Comparison of ENCODE assay signal across 8 cellular contexts in genomic region chr2:233443511-233444183, GRCh38.
A peak's percentile ranks its signal among the peaks of the same experiment; 100 is the strongest.
DNase-seq lines count a peak whose midpoint lies in the region; ATAC-seq and TF ChIP-seq lines count a peak whose summit lies in the region.

No MANE protein-coding gene starts in this region.

- no peaks in the 10 kb centered on the region for H3K36me3 ChIP-seq in KMS-11 (ENCODE audit: insufficient read depth)

- peak overlapping the region; percentile 4 for H3K4me3 Mint-ChIP-seq in neural crest cell

- H3K9ac ChIP-seq in KMS-11: no peak overlapping the region

- no peak overlapping the region for H3K27ac Mint-ChIP-seq in neural crest cell (ENCODE audit: unreplicated experiment)

- no peak overlapping the region for H3K4me2 ChIP-seq in KMS-11

- peaks cover 9% of the 10 kb centered on the region for H3K36me3 Mint-ChIP-seq in neural crest cell (ENCODE audit: low read depth)

- H3K9me3 Mint-ChIP-seq in neural crest cell: no peaks in the 10 kb centered on the region

- peak; percentile 15 for TF ChIP-seq CTCF in GM12801 (IDR thresholded peaks at IDR 0.05; ENCODE audit: extremely low read depth, insufficient read length)
- TF ChIP-seq CTCF in KMS-11 (conservative IDR thresholded peaks at IDR 0.05; ENCODE audit: low read depth, low read length): peak; percentile 79
- peak; percentile 85 for TF ChIP-seq CTCF in neural crest cell (conservative IDR thresholded peaks at IDR 0.05)

- no peak for ATAC-seq in GM19397 (IDR thresholded peaks at IDR 0.05; ENCODE audit: unreplicated experiment)

- peak; percentile 73 for DNase-seq in RPMI8226
- DNase-seq in activated T-helper 1 cell treated with anti-CD3 and anti-CD28 coated beads, Interleukin-2, amount 50 U/mL, for 16 hours (ENCODE audit: low read depth in 1 of 2, low spot score in 1 of 2): peak; percentile 66 to 69
- peak; percentile 82 for DNase-seq in fibroblast of peridontal ligament (ENCODE audit: extremely low read depth)
- DNase-seq in neural crest cell (ENCODE audit: low read depth, low spot score): peak; percentile 68
- peak; percentile 50 for DNase-seq in stromal cell of bone marrow (ENCODE audit: low read depth)

- no peaks in the 10 kb centered on the region for H3K27me3 Mint-ChIP-seq in neural crest cell (ENCODE audit: low read depth)

- no peak overlapping the region for H3K27ac ChIP-seq in KMS-11

- no peaks in the 10 kb centered on the region for H3K4me1 ChIP-seq in KMS-11 (ENCODE audit: low read depth, poor library complexity, severe bottlenecking)

- H3K4me1 Mint-ChIP-seq in neural crest cell: peaks cover 10% of the 10 kb centered on the region

- H3K4me3 ChIP-seq in KMS-11 (IDR thresholded peaks at IDR 0.05; ENCODE audit: insufficient read depth, low read depth, low read length): no peak overlapping the region

- no peaks in the 10 kb centered on the region for H3K27me3 ChIP-seq in KMS-11 (ENCODE audit: insufficient read depth, low read depth)

- H3K79me2 ChIP-seq in KMS-11 (ENCODE audit: insufficient read depth, low read depth): no peaks in the 10 kb centered on the region

- H4K20me1 ChIP-seq in KMS-11 (ENCODE audit: insufficient read depth): no peaks in the 10 kb centered on the region

- H2AFZ ChIP-seq in KMS-11 (ENCODE audit: low read depth): no peak overlapping the region

Comparison
In these comparisons a context has a peak if more than half of its experiments do, and no peak if none do; other contexts are left out.
1. CTCF ChIP-seq: peak in every context shown above with its lines; median percentile 85 in neural crest cell; 79 in KMS-11; 15 in GM12801.